ENCODE assay signal across 22 cellular contexts in the genomic region with DNA sequence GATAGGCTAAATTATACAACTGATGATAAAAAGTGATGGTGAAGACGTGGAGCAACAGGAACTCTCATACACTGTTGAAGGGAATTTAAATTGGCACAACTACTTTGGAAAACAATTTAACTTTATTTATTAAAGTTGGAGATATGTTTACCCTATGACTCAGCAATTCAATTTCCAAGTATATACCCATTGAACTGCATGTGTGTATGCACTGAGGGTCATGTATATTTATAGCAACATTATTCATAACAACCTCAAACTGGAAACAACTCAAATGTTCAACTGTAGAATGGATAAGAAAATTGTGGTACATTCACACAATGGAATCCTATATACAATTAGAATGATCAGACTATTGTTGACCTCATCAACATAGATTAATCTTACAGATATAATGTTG.
"Had no signal": no experiment of that assay in that cellular context is flagged by ENCODE, and none has a peak within 500 bp of the region (broad histone marks: within the 10 kb centered on the region; RNA-seq: fewer than 3 reads in every experiment).

No MANE protein-coding gene starts in this region.

- ATAC-seq: activated CD8-positive, alpha-beta T cell treated with anti-CD3 and anti-CD28 coated beads for 36 hours; activated naive CD8-positive, alpha-beta T cell treated with anti-CD3 and anti-CD28 coated beads, Interleukin-2, amount 50 U/mL, for 24 hours; heart right ventricle; right cardiac atrium; stimulated activated naive CD8-positive, alpha-beta T cell treated with anti-CD3 and anti-CD28 coated beads, Interleukin-15, amount 100 ng/mL, for 72 hours; T-cell had no signal

- DNase-seq: activated CD4-positive, alpha-beta T cell treated with anti-CD3 and anti-CD28 coated beads, Interleukin-2, amount 10 ng/mL, durations not matched to agents 24 days and 14 days; activated CD4-positive, CD25-positive, alpha-beta regulatory T cell; activated CD8-positive, alpha-beta T cell treated with anti-CD3 and anti-CD28 coated beads for 36 hours; activated naive CD4-positive, alpha-beta T cell treated with anti-CD3 and anti-CD28 coated beads for 36 hours; activated naive CD8-positive, alpha-beta T cell treated with anti-CD3 and anti-CD28 coated beads, Interleukin-2, amount 50 U/mL, for 24 hours; activated T-cell treated with anti-CD3 and anti-CD28 coated beads, Interleukin-2, amount 50 U/mL, for 1 hour; aorta; brain microvascular endothelial cell; colonic mucosa; heart right ventricle; immature natural killer cell; kidney glomerular epithelial cell; left ventricle myocardium inferior; mammary epithelial cell; naive B cell; right cardiac atrium; stimulated activated CD4-positive, alpha-beta T cell treated with anti-CD3 and anti-CD28 coated beads, Interleukin-4, amount 100 ng/mL, for 1 hour; stimulated activated naive CD8-positive, alpha-beta T cell treated with anti-CD3 and anti-CD28 coated beads, Interleukin-15, amount 100 ng/mL, for 72 hours; T-cell; trophoblast cell had no signal

- H3K36me3 ChIP-seq: brain microvascular endothelial cell, colonic mucosa, prostate gland had no signal

- H3K27me3 ChIP-seq: brain microvascular endothelial cell, colonic mucosa, heart right ventricle had no signal

- H3K4me3 ChIP-seq: colonic mucosa, heart right ventricle, left ventricle myocardium inferior, prostate gland, smooth muscle cell had no signal

- H3K9me3 ChIP-seq: colonic mucosa, heart right ventricle, left ventricle myocardium inferior, prostate gland had no signal

- H3K4me1 ChIP-seq: colonic mucosa, heart right ventricle, prostate gland had no signal

- H3K27ac ChIP-seq: brain microvascular endothelial cell, colonic mucosa, heart right ventricle, left ventricle myocardium inferior, prostate gland had no signal
